Comparison of ENCODE assay signal across 8 cellular contexts in the genomic region with DNA sequence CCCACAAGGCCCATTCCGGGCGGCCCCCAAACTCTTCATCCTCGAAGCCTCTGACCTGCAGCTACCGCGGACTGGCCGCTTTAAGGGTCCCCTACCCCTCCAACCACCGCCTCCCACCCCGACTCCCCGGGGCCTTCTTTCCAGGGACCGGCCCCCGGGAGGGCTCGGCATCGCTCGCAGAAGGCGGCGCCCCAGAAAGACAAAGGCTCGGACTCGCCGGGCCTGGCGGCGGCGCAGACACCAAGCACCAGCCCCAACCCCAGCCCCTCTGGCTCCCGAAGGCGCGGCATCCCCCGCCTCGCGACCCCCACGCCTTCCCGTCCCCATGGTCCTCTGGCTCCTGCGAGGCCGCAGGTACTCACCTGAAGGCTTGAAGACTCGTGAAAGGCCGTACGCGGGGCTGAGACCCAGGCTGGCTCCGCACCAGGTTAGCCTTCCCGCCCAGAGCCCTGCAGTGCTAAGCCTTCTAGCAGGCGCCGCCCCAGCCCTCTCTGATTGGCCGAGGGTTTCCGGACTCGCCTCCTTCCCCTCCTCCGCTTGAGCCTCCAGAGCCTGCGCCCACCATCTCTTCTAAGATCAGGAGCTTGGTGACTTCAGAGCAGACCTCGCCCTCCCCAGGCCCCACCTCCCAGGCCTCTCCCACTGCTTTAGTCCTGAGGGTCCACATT. TPM values are rescaled to one million over a fixed set of nuclear protein-coding genes. Genes with fewer than 3 reads are reported as not detected.
A peak's percentile ranks its signal among the peaks of the same experiment; 100 is the strongest.
DNase-seq lines count a peak whose midpoint lies in the region; ATAC-seq lines count a peak whose summit lies in the region.
"Not testable (repeated sequence)": the region's sequence is repeated elsewhere in the genome, so short reads cannot be mapped to it uniquely, and the experiment has no call there.

TSS of gene TMSB15C (minus strand) at position 459 of the 668 bp plus-strand sequence.

- not testable (repeated sequence) for H3K27me3 Mint-ChIP-seq in activated T-helper 17 cell treated with anti-CD3 and anti-CD28 coated beads, Interleukin-2, amount 50 U/mL, for 72 hours

- not testable (repeated sequence) for DNase-seq in left colon; stimulated activated effector memory CD8-positive, alpha-beta T cell treated with anti-CD3 and anti-CD28 coated beads, Interleukin-12 subunit alpha, Interleukin-12 subunit beta, amount 100 ng/mL, for 72 hours (ENCODE audit: low spot score in 2 of 2)

- not testable (repeated sequence) for H3K27ac Mint-ChIP-seq in activated T-helper 17 cell treated with anti-CD3 and anti-CD28 coated beads, Interleukin-2, amount 50 U/mL, for 72 hours; stimulated activated effector memory CD8-positive, alpha-beta T cell treated with anti-CD3 and anti-CD28 coated beads, Interleukin-12 subunit alpha, Interleukin-12 subunit beta, amount 100 ng/mL, for 72 hours

- H3K9me3 Mint-ChIP-seq in activated T-helper 17 cell treated with anti-CD3 and anti-CD28 coated beads, Interleukin-2, amount 50 U/mL, for 72 hours; stimulated activated effector memory CD8-positive, alpha-beta T cell treated with anti-CD3 and anti-CD28 coated beads, Interleukin-12 subunit alpha, Interleukin-12 subunit beta, amount 100 ng/mL, for 72 hours: not testable (repeated sequence)

- intact Hi-C loops in left colon (cut with DNase I, micrococcal nuclease) = not testable (repeated sequence)

- H3K4me3 Mint-ChIP-seq in activated T-helper 17 cell treated with anti-CD3 and anti-CD28 coated beads, Interleukin-2, amount 50 U/mL, for 72 hours; stimulated activated effector memory CD8-positive, alpha-beta T cell treated with anti-CD3 and anti-CD28 coated beads, Interleukin-12 subunit alpha, Interleukin-12 subunit beta, amount 100 ng/mL, for 72 hours: not testable (repeated sequence)

- ATAC-seq in GM18498 (IDR thresholded peaks at IDR 0.05; ENCODE audit: unreplicated experiment) = peak; percentile 100
- peak; percentile 96 for ATAC-seq in GM19395 (IDR thresholded peaks at IDR 0.05; ENCODE audit: unreplicated experiment)
- ATAC-seq in GM21786 (IDR thresholded peaks at IDR 0.05; ENCODE audit: unreplicated experiment) = peak; percentile 96
- ATAC-seq in HG03045 (IDR thresholded peaks at IDR 0.05; ENCODE audit: unreplicated experiment) = peak; percentile 100
- peak; percentile 97 for ATAC-seq in HG03520 (IDR thresholded peaks at IDR 0.05; ENCODE audit: unreplicated experiment)
- peak; percentile 99 for ATAC-seq in activated T-helper 17 cell treated with anti-CD3 and anti-CD28 coated beads, Interleukin-2, amount 50 U/mL, for 72 hours (replicated peaks)
- peak; percentile 88 for ATAC-seq in left colon
- ATAC-seq in stimulated activated effector memory CD8-positive, alpha-beta T cell treated with anti-CD3 and anti-CD28 coated beads, Interleukin-12 subunit alpha, Interleukin-12 subunit beta, amount 100 ng/mL, for 72 hours = peak; percentile 91

- H3K36me3 Mint-ChIP-seq in activated T-helper 17 cell treated with anti-CD3 and anti-CD28 coated beads, Interleukin-2, amount 50 U/mL, for 72 hours (ENCODE audit: low read depth); stimulated activated effector memory CD8-positive, alpha-beta T cell treated with anti-CD3 and anti-CD28 coated beads, Interleukin-12 subunit alpha, Interleukin-12 subunit beta, amount 100 ng/mL, for 72 hours: not testable (repeated sequence)

- not testable (repeated sequence) for H3K4me1 Mint-ChIP-seq in activated T-helper 17 cell treated with anti-CD3 and anti-CD28 coated beads, Interleukin-2, amount 50 U/mL, for 72 hours; stimulated activated effector memory CD8-positive, alpha-beta T cell treated with anti-CD3 and anti-CD28 coated beads, Interleukin-12 subunit alpha, Interleukin-12 subunit beta, amount 100 ng/mL, for 72 hours

RNA-seq across cellular contexts. Expression of gene TMSB15C, which starts in this region (rescaled TPM):
- 1 to 10 TPM; 5.1 to 5.4 TPM for total RNA-seq in activated T-helper 17 cell treated with anti-CD3 and anti-CD28 coated beads, Interleukin-2, amount 50 U/mL, for 72 hours
- 1 to 10 TPM in 1 of 2 donors, under 1 TPM in 1; 0.37 to 1.1 TPM for total RNA-seq in left colon
